ENCODE assay signal across 9 cellular contexts in genomic region chr10:119252470-119253151, GRCh38. TPM values are rescaled to one million over a fixed set of nuclear protein-coding genes. Genes with fewer than 3 reads are reported as not detected.
DNase-seq lines count a peak whose midpoint lies in the region; ATAC-seq, FAIRE-seq and TF ChIP-seq lines count a peak whose summit lies in the region.
"Had no signal": no experiment of that assay in that cellular context is flagged by ENCODE, and none has a peak within 500 bp of the region (broad histone marks: within the 10 kb centered on the region; RNA-seq: fewer than 3 reads in every experiment).

No MANE protein-coding gene starts in this region.

- in situ Hi-C loops in Panc1 (cut with HindIII; ENCODE audit: low pct_unique_long_range_greater_than_20kb, low sequenced_read_pairs): no loop called here

- intact Hi-C loops in Panc1 (cut with micrococcal nuclease; ENCODE audit: unreplicated experiment): loop anchor here (5.0 kb wide), 1 partner anchor 45 kb away; the partner anchor contains the start of gene GRK5
- intact Hi-C loops in head of caudate nucleus (cut with DNase I): no loop called here

- WGBS in A549 (ENCODE audit: missing lambda C conversion rate): 87% methylated on average over 10 of the region's 10 CpGs

- TF ChIP-seq RAD21 in A549 (conservative IDR thresholded peaks at IDR 0.05 in 1 of 2, IDR thresholded peaks at IDR 0.05 in 1 of 2): no peak

- TF ChIP-seq CTCF in A549 (IDR thresholded peaks at IDR 0.05) (no peak), Panc1 (IDR thresholded peaks at IDR 0.05) (no peak), fibroblast of lung (conservative IDR thresholded peaks at IDR 0.05 in 1 of 2, IDR thresholded peaks at IDR 0.05 in 1 of 2; ENCODE audit: low read depth in 1 of 2, low read length in 2 of 2) (no peak), parathyroid adenoma (IDR thresholded peaks at IDR 0.05) (no peak)

- H3K36me3 ChIP-seq in Panc1 (ENCODE audit: control insufficient read depth, insufficient read depth, low read length): no peaks in the 10 kb centered on the region
- H3K36me3 ChIP-seq in fibroblast of lung (ENCODE audit: control insufficient read depth, insufficient read depth, low read length): no peaks in the 10 kb centered on the region
- H3K36me3 ChIP-seq in parathyroid adenoma (ENCODE audit: control insufficient read depth, insufficient read depth, low read length): no peaks in the 10 kb centered on the region

- no peaks in the 10 kb centered on the region for H3K27me3 ChIP-seq in Panc1 (ENCODE audit: control insufficient read depth, insufficient read depth, low read length)
- no peaks in the 10 kb centered on the region for H3K27me3 ChIP-seq in fibroblast of lung (ENCODE audit: control insufficient read depth, insufficient read depth, low read length)
- H3K27me3 ChIP-seq in parathyroid adenoma (ENCODE audit: control insufficient read depth, insufficient read depth, low read length): no peaks in the 10 kb centered on the region

- DNase-seq in A549 (ENCODE audit: low read depth in 1 of 2, low spot score in 1 of 2) (no peak), Panc1 (ENCODE audit: low read depth, low spot score) (no peak), fibroblast of lung (ENCODE audit: low read depth in 2 of 2) (no peak), kidney tubule cell (ENCODE audit: low spot score) (no peak), head of caudate nucleus (no peak)
- DNase-seq: activated CD4-positive, alpha-beta T cell treated with anti-CD3 and anti-CD28 coated beads, Interleukin-2, amount 50 U/mL, for 1 hour had no signal

- H4K20me1 ChIP-seq in fibroblast of lung (ENCODE audit: control insufficient read depth, extremely low read depth, insufficient read depth, low read length): no peaks in the 10 kb centered on the region

- peaks cover 62% of the 10 kb centered on the region for H3K4me1 ChIP-seq in A549
- peaks cover 76% of the 10 kb centered on the region for H3K4me1 ChIP-seq in Panc1 (ENCODE audit: control insufficient read depth, insufficient read depth, low read length)
- peaks cover 61% of the 10 kb centered on the region for H3K4me1 ChIP-seq in fibroblast of lung (ENCODE audit: control insufficient read depth, extremely low read depth, insufficient read depth, low read length)
- H3K4me1 ChIP-seq in parathyroid adenoma: peaks cover 25% of the 10 kb centered on the region

- ATAC-seq in A549: peak in 1 of 2 experiments; percentile 8; a peak in 3 of 6 replicates
- ATAC-seq in Panc1: no peak
- no peak for ATAC-seq in GM21717 (IDR thresholded peaks at IDR 0.05; ENCODE audit: unreplicated experiment)
- no peak for ATAC-seq in GM18517 (IDR thresholded peaks at IDR 0.05; ENCODE audit: unreplicated experiment)

- no peak for TF ChIP-seq EP300 in A549 (IDR thresholded peaks at IDR 0.05)

- H3K4me2 ChIP-seq in A549 (peak overlapping the region; percentile 83), fibroblast of lung (ENCODE audit: extremely low read depth, insufficient read depth, low read length) (peak overlapping the region; percentile 76), parathyroid adenoma (ENCODE audit: low read length) (no peak overlapping the region)

- no peak for FAIRE-seq in A549 (lab: Jason Lieb, UNC)

- H3K79me2 ChIP-seq in fibroblast of lung (ENCODE audit: control insufficient read depth, insufficient read depth, low read length) (peaks cover 76% of the 10 kb centered on the region), parathyroid adenoma (peaks cover 86% of the 10 kb centered on the region)

- CTCF ChIA-PET in A549 (lab: Yijun Ruan, JAX): interaction anchor here (0.5 to 20.8 kb wide), 9 partner anchors 10 to 193 kb away, joined by 3 to 186 read pairs (median 4); partner anchors contain the start of gene GRK5
- CTCF ChIA-PET in Panc1 (lab: Charles Lee): interaction anchor here (0.6 to 1.8 kb wide), 6 partner anchors 19 to 166 kb away, joined by 4 to 11 read pairs (median 6); no protein-coding TSS in a partner anchor

- no TSS peak for BruUV-seq in Panc1 (replicated peaks; lab: Mats Ljungman, UMichigan)

- TF ChIP-seq POLR2A in A549 (IDR thresholded peaks at IDR 0.05; ENCODE audit: low read length): no peak

- H3K9me3 ChIP-seq in A549 (peaks cover 4% of the 10 kb centered on the region; the same call in 1 of the 3 replicates), Panc1 (ENCODE audit: control insufficient read depth, insufficient read depth, low read depth, low read length) (no peaks in the 10 kb centered on the region), fibroblast of lung (ENCODE audit: control insufficient read depth, insufficient read depth, low read depth, low read length) (no peaks in the 10 kb centered on the region), parathyroid adenoma (ENCODE audit: control insufficient read depth, low read length) (no peaks in the 10 kb centered on the region)

- H3K4me3 ChIP-seq in A549 (no peak overlapping the region), Panc1 (ENCODE audit: low read depth in 2 of 2, low read length in 2 of 2) (peak overlapping the region in 1 of 2 experiments; percentile 15; a peak in 1 of 4 replicates), fibroblast of lung (replicated peaks in 1 of 4; ENCODE audit: control extremely low read depth in 1 of 4, insufficient read depth in 1 of 4, low read depth in 3 of 4, low read length in 4 of 4) (peak overlapping the region in 1 of 4 experiments; percentile 11), parathyroid adenoma (ENCODE audit: low read depth, low read length) (no peak overlapping the region)

- H3K27ac ChIP-seq in A549 (peak overlapping the region; percentile 93 to 95), Panc1 (ENCODE audit: low read length) (peak overlapping the region; percentile 93), fibroblast of lung (ENCODE audit: insufficient read depth, low read length) (peak overlapping the region; percentile 92), parathyroid adenoma (peak overlapping the region; percentile 70)

- H2AFZ ChIP-seq in fibroblast of lung (ENCODE audit: low read length) (no peak overlapping the region), parathyroid adenoma (no peak overlapping the region)

- H3K9ac ChIP-seq in fibroblast of lung (ENCODE audit: insufficient read depth, low read length) (peak overlapping the region; percentile 52), parathyroid adenoma (no peak overlapping the region)

- POLR2A ChIA-PET in A549 (lab: Yijun Ruan, JAX): interaction anchor here (1.1 to 1.3 kb wide), 2 partner anchors 18 to 46 kb away, joined by 6 to 9 read pairs; partner anchors contain the start of gene GRK5
- POLR2A ChIA-PET in Panc1 (lab: Charles Lee): no interaction called here

TF ChIP-seq in A549, 52 proteins besides CTCF, POLR2A, EP300 and RAD21:
- TF ChIP-seq ELK1 (IDR thresholded peaks at IDR 0.05; ENCODE audit: low read depth, low read length): no peak
- no peak for TF ChIP-seq MAZ (IDR thresholded peaks at IDR 0.05; ENCODE audit: borderline replicate concordance, low read depth, low read length)
- TF ChIP-seq EHMT2 (IDR thresholded peaks at IDR 0.05; ENCODE audit: low read depth): no peak
- TF ChIP-seq CHD4 (IDR thresholded peaks at IDR 0.05; ENCODE audit: borderline replicate concordance): no peak

RNA-seq across cellular contexts. Expression of gene GRK5, which starts 45.2 kb away (rescaled TPM):
- 5.0 and 5.4 TPM in 2 replicates for polyA plus RNA-seq in A549 (2011; rRNA removed)
- 5.7 and 6.3 TPM in 2 replicates for polyA plus RNA-seq in A549 (2012; cell fraction: cytosol; rRNA removed)
- polyA plus RNA-seq in A549 (2012; cell fraction: nucleus; rRNA removed): 4.3 and 6.0 TPM in 2 replicates
- 7.7 to 7.9 TPM (median 7.8 TPM) in 3 replicates for polyA plus RNA-seq in A549 (2017; fragmentation: RNase III; extraction: RNeasy Plus Mini Kit Qiagen cat#74134 plus additional on column Dnase treatment)
- polyA minus RNA-seq in A549 (2011; rRNA and poly(A)+ RNA removed): 3.8 and 5.5 TPM in 2 replicates
- total RNA-seq in Panc1 (2021; ENCODE audit: unreplicated experiment): 29.0 TPM
- polyA plus RNA-seq in Panc1 (2012; ENCODE audit: insufficient read length): 23.6 TPM
- 19.0 and 24.1 TPM in 2 replicates for total RNA-seq in fibroblast of lung
- polyA plus RNA-seq in fibroblast of lung: 26.9 and 90.3 TPM in 2 replicates
- polyA plus RNA-seq in fibroblast of lung (2012): 30.0 and 94.7 TPM in 2 replicates
- polyA minus RNA-seq in fibroblast of lung (ENCODE audit: low replicate concordance): 28.8 and 64.8 TPM in 2 replicates
